12 cellular contexts compared by ENCODE assay signal in the genomic region with DNA sequence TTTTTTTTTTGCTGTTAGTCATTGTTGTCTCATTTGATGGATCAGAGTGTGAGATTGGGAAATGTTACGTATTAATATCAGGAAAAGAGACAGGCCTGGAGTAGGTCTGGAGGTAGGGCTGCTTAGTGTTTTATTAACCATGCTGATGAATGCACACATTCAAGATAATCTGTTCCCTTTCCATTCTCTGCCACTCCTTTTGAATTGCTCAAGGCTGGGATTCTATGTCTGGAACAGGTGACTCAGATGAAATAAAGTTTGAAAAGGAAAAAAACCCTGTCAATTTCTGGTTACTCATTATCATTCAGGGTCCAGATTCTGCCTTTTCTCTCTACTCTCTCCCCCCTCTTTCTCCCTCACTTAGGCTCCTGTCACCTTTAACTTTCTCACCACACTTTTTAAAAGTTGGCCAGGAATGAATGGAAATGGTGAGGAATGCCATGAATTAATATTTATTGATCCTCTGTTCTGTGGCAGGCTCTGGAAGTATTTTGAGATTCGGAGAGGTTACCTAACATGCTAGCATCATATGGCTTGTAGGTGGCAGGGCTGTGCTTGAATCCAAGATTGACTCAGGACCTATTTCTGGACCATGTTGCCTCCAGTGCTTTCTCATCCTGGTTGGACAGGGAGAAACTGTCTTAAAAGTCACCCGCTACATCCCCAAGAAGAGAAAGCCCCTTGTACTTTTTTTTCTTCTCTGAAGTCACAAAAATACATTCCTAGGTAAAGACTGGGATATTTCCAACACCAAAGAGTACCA. TPM values are rescaled to one million over a fixed set of nuclear protein-coding genes. Genes with fewer than 3 reads are reported as not detected.
DNase-seq lines count a peak whose midpoint lies in the region; ATAC-seq lines count a peak whose summit lies in the region.
"Had no signal": no experiment of that assay in that cellular context is flagged by ENCODE, and none has a peak within 500 bp of the region (broad histone marks: within the 10 kb centered on the region; RNA-seq: fewer than 3 reads in every experiment).

No MANE protein-coding gene starts in this region.

- H3K27me3 Mint-ChIP-seq in activated T-cell treated with anti-CD3 and anti-CD28 coated beads, Interleukin-2, amount 50 U/mL, for 72 hours (ENCODE audit: low read depth), result no peaks in the 10 kb centered on the region
- no peaks in the 10 kb centered on the region for H3K27me3 Mint-ChIP-seq in stimulated activated naive CD8-positive, alpha-beta T cell treated with anti-CD3 and anti-CD28 coated beads, Interleukin-15, amount 100 ng/mL, for 72 hours
- no peaks in the 10 kb centered on the region for H3K27me3 Mint-ChIP-seq in activated T-helper 2 cell treated with anti-CD3 and anti-CD28 coated beads, Interferon-gamma antibody, Interleukin-2, Interleukin-4, amounts not matched to agents 10 μg/mL and 5 μg/mL and 100 μg/mL, durations not matched to agents 14 hours and 24 hours and 36 hours (ENCODE audit: low read depth)

- peaks cover 75% of the 10 kb centered on the region for H3K4me1 Mint-ChIP-seq in activated T-cell treated with anti-CD3 and anti-CD28 coated beads, Interleukin-2, amount 50 U/mL, for 72 hours (ENCODE audit: low read depth)
- H3K4me1 Mint-ChIP-seq in stimulated activated naive CD8-positive, alpha-beta T cell treated with anti-CD3 and anti-CD28 coated beads, Interleukin-15, amount 100 ng/mL, for 72 hours, result peaks cover 83% of the 10 kb centered on the region
- H3K4me1 Mint-ChIP-seq in activated T-helper 2 cell treated with anti-CD3 and anti-CD28 coated beads, Interferon-gamma antibody, Interleukin-2, Interleukin-4, amounts not matched to agents 10 μg/mL and 5 μg/mL and 100 μg/mL, durations not matched to agents 14 hours and 24 hours and 36 hours (ENCODE audit: low read depth), result peaks cover 54% of the 10 kb centered on the region

- 66 to 76% methylated on average over 3 of the region's 3 CpGs for WGBS in aorta, 2 donors

- H3K27ac Mint-ChIP-seq in activated T-cell treated with anti-CD3 and anti-CD28 coated beads, Interleukin-2, amount 50 U/mL, for 72 hours, result peak overlapping the region; percentile 88
- H3K27ac Mint-ChIP-seq in stimulated activated naive CD8-positive, alpha-beta T cell treated with anti-CD3 and anti-CD28 coated beads, Interleukin-15, amount 100 ng/mL, for 72 hours, result peak overlapping the region in 1 of 2 donors; percentile 53
- no peak overlapping the region for H3K27ac Mint-ChIP-seq in activated T-helper 2 cell treated with anti-CD3 and anti-CD28 coated beads, Interferon-gamma antibody, Interleukin-2, Interleukin-4, amounts not matched to agents 10 μg/mL and 5 μg/mL and 100 μg/mL, durations not matched to agents 14 hours and 24 hours and 36 hours
- H3K27ac Mint-ChIP-seq: endodermal cell had no signal

- no peaks in the 10 kb centered on the region for H3K36me3 Mint-ChIP-seq in activated T-cell treated with anti-CD3 and anti-CD28 coated beads, Interleukin-2, amount 50 U/mL, for 72 hours (ENCODE audit: insufficient read depth in 2 of 2)
- H3K36me3 Mint-ChIP-seq in activated T-helper 2 cell treated with anti-CD3 and anti-CD28 coated beads, Interferon-gamma antibody, Interleukin-2, Interleukin-4, amounts not matched to agents 10 μg/mL and 5 μg/mL and 100 μg/mL, durations not matched to agents 14 hours and 24 hours and 36 hours (ENCODE audit: low read depth), result no peaks in the 10 kb centered on the region

- no peak overlapping the region for H3K27ac ChIP-seq in aorta (ENCODE audit: low read depth in 1 of 2, low read length in 2 of 2)
- H3K27ac ChIP-seq: KMS-11, parathyroid adenoma had no signal

- ATAC-seq in activated T-cell treated with anti-CD3 and anti-CD28 coated beads, Interleukin-2, amount 50 U/mL, for 72 hours (replicated peaks in 1 of 2), result no peak
- no peak for ATAC-seq in stimulated activated naive CD8-positive, alpha-beta T cell treated with anti-CD3 and anti-CD28 coated beads, Interleukin-15, amount 100 ng/mL, for 72 hours
- ATAC-seq in aorta (ENCODE audit: low FRiP score), result no peak

- intact Hi-C loops in aorta (cut with DNase I), result loop anchor here (5.0 kb wide), 1 partner anchor 40 kb away; a partner anchor contains a TSS
- intact Hi-C loops in activated T-helper 2 cell treated with anti-CD3 and anti-CD28 coated beads, Interferon-gamma antibody, Interleukin-2, Interleukin-4, amounts not matched to agents 10 μg/mL and 5 μg/mL and 100 μg/mL, durations not matched to agents 14 hours and 24 hours and 36 hours (cut with micrococcal nuclease), result loop anchor here (1.0 to 5.0 kb wide), 5 partner anchors 17 to 320 kb away; a partner anchor contains a TSS

- no peaks in the 10 kb centered on the region for H3K27me3 ChIP-seq in aorta (ENCODE audit: control insufficient read depth in 1 of 2, insufficient read depth in 2 of 2, low read length in 1 of 2)

- peak overlapping the region; percentile 64 to 76 for H3K4me3 Mint-ChIP-seq in activated T-cell treated with anti-CD3 and anti-CD28 coated beads, Interleukin-2, amount 50 U/mL, for 72 hours
- H3K4me3 Mint-ChIP-seq in stimulated activated naive CD8-positive, alpha-beta T cell treated with anti-CD3 and anti-CD28 coated beads, Interleukin-15, amount 100 ng/mL, for 72 hours, result peak overlapping the region; percentile 19 to 55
- no peak overlapping the region for H3K4me3 Mint-ChIP-seq in activated T-helper 2 cell treated with anti-CD3 and anti-CD28 coated beads, Interferon-gamma antibody, Interleukin-2, Interleukin-4, amounts not matched to agents 10 μg/mL and 5 μg/mL and 100 μg/mL, durations not matched to agents 14 hours and 24 hours and 36 hours (ENCODE audit: low read depth)
- H3K4me3 Mint-ChIP-seq: endodermal cell had no signal

- no peak overlapping the region for H3K4me3 ChIP-seq in aorta (ENCODE audit: low read length in 2 of 2)

- H3K9me3 Mint-ChIP-seq in activated T-cell treated with anti-CD3 and anti-CD28 coated beads, Interleukin-2, amount 50 U/mL, for 72 hours, result no peaks in the 10 kb centered on the region
- H3K9me3 Mint-ChIP-seq in stimulated activated naive CD8-positive, alpha-beta T cell treated with anti-CD3 and anti-CD28 coated beads, Interleukin-15, amount 100 ng/mL, for 72 hours, result no peaks in the 10 kb centered on the region
- H3K9me3 Mint-ChIP-seq in activated T-helper 2 cell treated with anti-CD3 and anti-CD28 coated beads, Interferon-gamma antibody, Interleukin-2, Interleukin-4, amounts not matched to agents 10 μg/mL and 5 μg/mL and 100 μg/mL, durations not matched to agents 14 hours and 24 hours and 36 hours, result no peaks in the 10 kb centered on the region
- H3K9me3 Mint-ChIP-seq: endodermal cell had no signal

- H3K36me3 ChIP-seq in aorta (ENCODE audit: control insufficient read depth in 1 of 2, insufficient read depth in 2 of 2, low read length in 1 of 2), result no peaks in the 10 kb centered on the region

- DNase-seq in activated T-cell treated with anti-CD3 and anti-CD28 coated beads, Interleukin-2, amount 50 U/mL, for 72 hours, result no peak
- no peak for DNase-seq in activated T-cell treated with anti-CD3 and anti-CD28 coated beads, Interleukin-2, amount 50 U/mL, for 1 hour
- peak; percentile 91 for DNase-seq in amniotic epithelial cell (ENCODE audit: low read depth)
- peak; percentile 89 for DNase-seq in kidney tubule cell (ENCODE audit: low spot score)
- no peak for DNase-seq in stimulated activated naive CD8-positive, alpha-beta T cell treated with anti-CD3 and anti-CD28 coated beads, Interleukin-15, amount 100 ng/mL, for 72 hours
- no peak for DNase-seq in aorta
- no peak for DNase-seq in AG08395 (ENCODE audit: low spot score)
- no peak for DNase-seq in activated T-helper 2 cell treated with anti-CD3 and anti-CD28 coated beads, Interferon-gamma antibody, Interleukin-2, Interleukin-4, amounts not matched to agents 10 μg/mL and 5 μg/mL and 100 μg/mL, durations not matched to agents 14 hours and 24 hours and 36 hours (ENCODE audit: low spot score)
- DNase-seq: endodermal cell, SHP77 treated with DMSO at 0.1 percent for 48 hours had no signal

- H3K4me1 ChIP-seq in aorta (ENCODE audit: control insufficient read depth in 1 of 2, insufficient read depth in 2 of 2, low read length in 2 of 2), result peaks cover 10 to 19% of the 10 kb centered on the region in 2 donors

- no peaks in the 10 kb centered on the region for H3K9me3 ChIP-seq in aorta (ENCODE audit: control insufficient read depth, low read length)

RNA-seq across cellular contexts. Expression of a gene that starts 40.2 kb away (rescaled TPM):
- total RNA-seq in activated T-cell treated with anti-CD3 and anti-CD28 coated beads, Interleukin-2, amount 50 U/mL, for 72 hours, result 10 to 100 TPM; 72.1 to 85.1 TPM
- total RNA-seq in aorta, result 100 to 1,000 TPM in 1 of 2 donors, 10 to 100 TPM in 1; 85.4 to 112 TPM
- 10 to 100 TPM; 22.9 to 31.6 TPM for polyA plus RNA-seq in aorta
- total RNA-seq in activated T-helper 2 cell treated with anti-CD3 and anti-CD28 coated beads, Interferon-gamma antibody, Interleukin-2, Interleukin-4, amounts not matched to agents 10 μg/mL and 5 μg/mL and 100 μg/mL, durations not matched to agents 14 hours and 24 hours and 36 hours, result 36.8 and 40.6 TPM in 2 replicates

Comparison
In these comparisons a context has a peak if more than half of its experiments do, and no peak if none do; other contexts are left out.
1. DNase-seq: peak in amniotic epithelial cell (single experiment) and kidney tubule cell (single experiment); none in activated T-cell treated with anti-CD3 and anti-CD28 coated beads, Interleukin-2, amount 50 U/mL, for 72 hours (0 of 2), activated T-cell treated with anti-CD3 and anti-CD28 coated beads, Interleukin-2, amount 50 U/mL, for 1 hour (single experiment), stimulated activated naive CD8-positive, alpha-beta T cell treated with anti-CD3 and anti-CD28 coated beads, Interleukin-15, amount 100 ng/mL, for 72 hours (0 of 2), aorta (0 of 2), AG08395 (single experiment) and activated T-helper 2 cell treated with anti-CD3 and anti-CD28 coated beads, Interferon-gamma antibody, Interleukin-2, Interleukin-4, amounts not matched to agents 10 μg/mL and 5 μg/mL and 100 μg/mL, durations not matched to agents 14 hours and 24 hours and 36 hours (single experiment).